ENCODE assay signal across 15 cellular contexts in the genomic region with DNA sequence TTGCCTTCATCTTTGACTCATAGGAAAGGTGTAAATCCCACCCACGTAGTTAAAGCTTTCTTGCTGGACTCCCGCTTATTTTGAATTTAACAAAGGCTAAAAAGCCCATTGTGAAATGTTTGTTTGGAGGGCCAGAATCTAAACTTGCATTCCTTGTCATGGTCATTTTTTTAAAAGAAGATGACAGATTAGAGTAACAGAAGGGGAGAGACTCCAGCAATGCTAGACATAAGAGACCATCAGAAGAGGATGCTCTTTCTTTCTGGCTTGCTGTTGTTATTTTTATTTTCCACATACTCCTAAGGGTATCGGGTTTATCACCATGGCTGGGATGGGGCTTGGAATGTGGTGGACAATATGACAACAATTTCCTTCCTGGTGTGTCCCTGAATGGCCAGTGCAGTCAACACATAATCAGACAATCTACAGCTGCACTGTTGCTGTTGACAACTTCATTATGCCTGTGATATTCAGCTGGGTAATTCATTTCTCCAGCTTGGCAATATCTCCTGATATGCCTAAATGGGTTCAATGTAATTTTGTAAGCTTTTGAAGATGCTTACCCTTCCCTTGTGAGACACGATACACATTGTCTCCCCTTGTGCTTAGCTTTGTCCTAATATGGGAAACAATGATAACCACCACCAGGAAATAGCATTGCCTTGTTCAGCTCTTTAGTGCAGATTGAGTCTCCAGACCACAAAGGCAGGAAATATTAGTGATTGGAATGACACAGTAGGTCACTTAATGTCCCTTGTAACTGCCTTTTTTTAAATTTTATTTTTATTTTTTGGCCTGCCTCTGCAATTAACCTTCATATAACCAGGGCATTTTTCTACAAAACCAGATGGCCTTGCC.
"Had no signal": no experiment of that assay in that cellular context is flagged by ENCODE, and none has a peak within 500 bp of the region (broad histone marks: within the 10 kb centered on the region; RNA-seq: fewer than 3 reads in every experiment).

No MANE protein-coding gene starts in this region.

- H3K4me3 Mint-ChIP-seq: effector memory CD8-positive, alpha-beta T cell; stimulated activated memory B cell treated with anti-CD40 and anti-IgM and Interleukin-4, amounts not matched to agents 10 μg/mL and 1 μg/mL and 100 μg/mL, for 72 hours; T-cell had no signal

- DNase-seq: activated CD4-positive, alpha-beta T cell treated with anti-CD3 and anti-CD28 coated beads for 4 hours; activated naive CD4-positive, alpha-beta T cell treated with anti-CD3 and anti-CD28 coated beads, Interleukin-2, amount 50 U/mL, for 16 hours; central memory CD4-positive, alpha-beta T cell; effector memory CD8-positive, alpha-beta T cell; erythroblast; left colon; mesendoderm; retina; T-cell had no signal

- H2AFZ ChIP-seq: parathyroid adenoma had no signal

- H3K27ac ChIP-seq: coronary artery, parathyroid adenoma, tibial nerve, vagina, VCaP had no signal

- H3K36me3 Mint-ChIP-seq: stimulated activated memory B cell treated with anti-CD40 and anti-IgM and Interleukin-4, amounts not matched to agents 10 μg/mL and 1 μg/mL and 100 μg/mL, for 72 hours; T-cell had no signal

- H3K27me3 Mint-ChIP-seq: stimulated activated memory B cell treated with anti-CD40 and anti-IgM and Interleukin-4, amounts not matched to agents 10 μg/mL and 1 μg/mL and 100 μg/mL, for 72 hours had no signal

- H3K9ac ChIP-seq: parathyroid adenoma had no signal

- H3K9me3 ChIP-seq: tibial nerve, vagina had no signal

- H3K9me3 Mint-ChIP-seq: effector memory CD8-positive, alpha-beta T cell; stimulated activated memory B cell treated with anti-CD40 and anti-IgM and Interleukin-4, amounts not matched to agents 10 μg/mL and 1 μg/mL and 100 μg/mL, for 72 hours; T-cell had no signal

- ATAC-seq: effector memory CD8-positive, alpha-beta T cell; left colon; stimulated activated memory B cell treated with anti-CD40 and anti-IgM and Interleukin-4, amounts not matched to agents 10 μg/mL and 1 μg/mL and 100 μg/mL, for 72 hours; T-cell had no signal

- H3K27me3 ChIP-seq: tibial nerve, vagina had no signal

- H3K4me1 ChIP-seq: parathyroid adenoma, vagina had no signal

- H3K4me3 ChIP-seq: coronary artery, tibial nerve, vagina had no signal

- H3K79me2 ChIP-seq: parathyroid adenoma had no signal

- H3K4me1 Mint-ChIP-seq: stimulated activated memory B cell treated with anti-CD40 and anti-IgM and Interleukin-4, amounts not matched to agents 10 μg/mL and 1 μg/mL and 100 μg/mL, for 72 hours; T-cell had no signal

- H3K36me3 ChIP-seq: tibial nerve, vagina had no signal

- H3K27ac Mint-ChIP-seq: effector memory CD8-positive, alpha-beta T cell; stimulated activated memory B cell treated with anti-CD40 and anti-IgM and Interleukin-4, amounts not matched to agents 10 μg/mL and 1 μg/mL and 100 μg/mL, for 72 hours; T-cell had no signal
